ENCODE assay signal across 13 cellular contexts in genomic region chr1:35180776-35181374, GRCh38. TPM values are rescaled to one million over a fixed set of nuclear protein-coding genes. Genes with fewer than 3 reads are reported as not detected.
A peak's percentile ranks its signal among the peaks of the same experiment; 100 is the strongest.
DNase-seq lines count a peak whose midpoint lies in the region; ATAC-seq and TF ChIP-seq lines count a peak whose summit lies in the region.
"Had no signal": no experiment of that assay in that cellular context is flagged by ENCODE, and none has a peak within 500 bp of the region (broad histone marks: within the 10 kb centered on the region; RNA-seq: fewer than 3 reads in every experiment).

No MANE protein-coding gene starts in this region.

- no peak overlapping the region for H2AFZ ChIP-seq in Loucy (ENCODE audit: low read length)

- peak; percentile 17 for ATAC-seq in activated CD8-positive, alpha-beta memory T cell treated with anti-CD3 and anti-CD28 coated beads, Interleukin-2, amount 10 ng/mL, durations not matched to agents 7 days and 5 days
- ATAC-seq in naive thymus-derived CD8-positive, alpha-beta T cell = peak in 1 of 2 donors; percentile 8
- ATAC-seq: body of pancreas, left ventricle myocardium superior had no signal

- H3K4me3 ChIP-seq in Loucy (ENCODE audit: low read length, poor library complexity, severe bottlenecking) = peak overlapping the region; percentile 53
- H3K4me3 ChIP-seq: body of pancreas, uterus had no signal

- no peak for TF ChIP-seq CTCF in Loucy (conservative IDR thresholded peaks at IDR 0.05; ENCODE audit: low read length)

- no peak overlapping the region for H3K9ac ChIP-seq in Loucy (ENCODE audit: low read depth, low read length, poor library complexity, severe bottlenecking)

- peaks cover 15% of the 10 kb centered on the region; the same call in 1 of the 2 replicates for H3F3A ChIP-seq in Loucy (ENCODE audit: low read depth)

- no peaks in the 10 kb centered on the region for H3K27me3 ChIP-seq in Loucy (ENCODE audit: insufficient read depth, low read length, poor library complexity, severe bottlenecking)
- H3K27me3 ChIP-seq: body of pancreas, uterus had no signal

- POLR2A ChIA-PET in naive thymus-derived CD8-positive, alpha-beta T cell (lab: Charles Lee) = interaction anchor here (0.6 to 1.6 kb wide), 3 partner anchors 9 to 1843 kb away, joined by 3 to 8 read pairs (median 7); partner anchors contain the start of gene SFPQ

- H3K4me1 Mint-ChIP-seq in activated CD8-positive, alpha-beta memory T cell treated with anti-CD3 and anti-CD28 coated beads, Interleukin-2, amount 10 ng/mL, durations not matched to agents 7 days and 5 days = peaks cover 56% of the 10 kb centered on the region
- H3K4me1 Mint-ChIP-seq in activated T-helper 2 cell treated with anti-CD3 and anti-CD28 coated beads, Interferon-gamma antibody, Interleukin-2, Interleukin-4, amounts not matched to agents 10 μg/mL and 5 μg/mL and 100 μg/mL, durations not matched to agents 14 hours and 24 hours and 36 hours (ENCODE audit: low read depth) = peaks cover 53% of the 10 kb centered on the region
- peaks cover 29 to 75% (median 72%) of the 10 kb centered on the region in 4 donors for H3K4me1 Mint-ChIP-seq in naive thymus-derived CD8-positive, alpha-beta T cell

- peaks cover 71% of the 10 kb centered on the region for H3K4me1 ChIP-seq in Loucy (ENCODE audit: insufficient read depth, low read length, poor library complexity, severe bottlenecking)

- peaks cover 96% of the 10 kb centered on the region for H4K20me1 ChIP-seq in Loucy (ENCODE audit: insufficient read depth, low read length, poor library complexity, severe bottlenecking)

- H3K4me3 Mint-ChIP-seq in activated CD8-positive, alpha-beta memory T cell treated with anti-CD3 and anti-CD28 coated beads, Interleukin-2, amount 10 ng/mL, durations not matched to agents 7 days and 5 days = no peak overlapping the region
- H3K4me3 Mint-ChIP-seq in activated T-helper 2 cell treated with anti-CD3 and anti-CD28 coated beads, Interferon-gamma antibody, Interleukin-2, Interleukin-4, amounts not matched to agents 10 μg/mL and 5 μg/mL and 100 μg/mL, durations not matched to agents 14 hours and 24 hours and 36 hours (ENCODE audit: low read depth) = peak overlapping the region; percentile 27
- H3K4me3 Mint-ChIP-seq in naive thymus-derived CD8-positive, alpha-beta T cell = peak overlapping the region in 5 of 10 donors; percentile 11 to 61 (median 40)

- H3K9me2 ChIP-seq in Loucy (replicated peaks; ENCODE audit: low read depth, low read length) = no peaks in the 10 kb centered on the region

- peak overlapping the region; percentile 43 for H3K27ac Mint-ChIP-seq in activated CD8-positive, alpha-beta memory T cell treated with anti-CD3 and anti-CD28 coated beads, Interleukin-2, amount 10 ng/mL, durations not matched to agents 7 days and 5 days
- H3K27ac Mint-ChIP-seq in activated T-helper 2 cell treated with anti-CD3 and anti-CD28 coated beads, Interferon-gamma antibody, Interleukin-2, Interleukin-4, amounts not matched to agents 10 μg/mL and 5 μg/mL and 100 μg/mL, durations not matched to agents 14 hours and 24 hours and 36 hours = peak overlapping the region; percentile 64
- peak overlapping the region in 9 of 10 donors; percentile 17 to 74 (median 51) for H3K27ac Mint-ChIP-seq in naive thymus-derived CD8-positive, alpha-beta T cell

- no peaks in the 10 kb centered on the region for H3K9me3 ChIP-seq in Loucy (ENCODE audit: insufficient read depth, low read depth, low read length)
- H3K9me3 ChIP-seq: body of pancreas, uterus had no signal

- no peak overlapping the region for H3K27ac ChIP-seq in substantia nigra (ENCODE audit: low read depth, low read length, poor library complexity, severe bottlenecking)
- H3K27ac ChIP-seq: body of pancreas, uterus had no signal

- peak overlapping the region; percentile 87 for H3K4me2 ChIP-seq in Loucy (ENCODE audit: low read depth, low read length, poor library complexity, severe bottlenecking)

- H3K36me3 ChIP-seq in Loucy (ENCODE audit: insufficient read depth, low read length) = peaks cover 100% of the 10 kb centered on the region
- H3K36me3 ChIP-seq: uterus had no signal

- DNase-seq in activated CD8-positive, alpha-beta memory T cell treated with anti-CD3 and anti-CD28 coated beads, Interleukin-2, amount 10 ng/mL, durations not matched to agents 7 days and 5 days = no peak
- DNase-seq in activated CD8-positive, alpha-beta memory T cell treated with anti-CD3 and anti-CD28 coated beads for 24 hours = no peak
- DNase-seq in activated T-helper 2 cell treated with anti-CD3 and anti-CD28 coated beads, Interferon-gamma antibody, Interleukin-2, Interleukin-4, amounts not matched to agents 10 μg/mL and 5 μg/mL and 100 μg/mL, durations not matched to agents 14 hours and 24 hours and 36 hours (ENCODE audit: low spot score) = no peak
- DNase-seq in naive thymus-derived CD8-positive, alpha-beta T cell = peak in 1 of 10 donors; percentile 4
- DNase-seq in substantia nigra (lab: John Stamatoyannopoulos, UW) = no peak
- DNase-seq in amygdala (lab: John Stamatoyannopoulos, UW) = no peak
- DNase-seq in T-helper 9 cell = no peak
- DNase-seq: ACHN; body of pancreas; left ventricle myocardium superior; stimulated activated CD8-positive, alpha-beta memory T cell treated with anti-CD3 and anti-CD28 coated beads, Interleukin-4, amount 100 ng/mL, for 48 hours; uterus had no signal

- H3K79me2 ChIP-seq in Loucy (ENCODE audit: insufficient read depth, low read length) = peaks cover 90% of the 10 kb centered on the region

- intact Hi-C loops in activated T-helper 2 cell treated with anti-CD3 and anti-CD28 coated beads, Interferon-gamma antibody, Interleukin-2, Interleukin-4, amounts not matched to agents 10 μg/mL and 5 μg/mL and 100 μg/mL, durations not matched to agents 14 hours and 24 hours and 36 hours (cut with micrococcal nuclease) = loop anchor here (5.0 kb wide), 2 partner anchors 104 to 319 kb away; partner anchors contain the start of gene ZMYM1

- H3K27me3 Mint-ChIP-seq in activated CD8-positive, alpha-beta memory T cell treated with anti-CD3 and anti-CD28 coated beads, Interleukin-2, amount 10 ng/mL, durations not matched to agents 7 days and 5 days = no peaks in the 10 kb centered on the region
- H3K27me3 Mint-ChIP-seq in activated T-helper 2 cell treated with anti-CD3 and anti-CD28 coated beads, Interferon-gamma antibody, Interleukin-2, Interleukin-4, amounts not matched to agents 10 μg/mL and 5 μg/mL and 100 μg/mL, durations not matched to agents 14 hours and 24 hours and 36 hours (ENCODE audit: low read depth) = no peaks in the 10 kb centered on the region
- no peaks in the 10 kb centered on the region for H3K27me3 Mint-ChIP-seq in naive thymus-derived CD8-positive, alpha-beta T cell

- CTCF ChIA-PET in activated CD8-positive, alpha-beta memory T cell treated with anti-CD3 and anti-CD28 coated beads, Interleukin-2, amount 10 ng/mL, durations not matched to agents 7 days and 5 days (lab: Charles Lee) = interaction anchor here (0.7 kb wide), 1 partner anchor 9 kb away, joined by 3 read pairs; no protein-coding TSS in a partner anchor

- peaks cover 80% of the 10 kb centered on the region for H3K36me3 Mint-ChIP-seq in activated CD8-positive, alpha-beta memory T cell treated with anti-CD3 and anti-CD28 coated beads, Interleukin-2, amount 10 ng/mL, durations not matched to agents 7 days and 5 days
- peaks cover 93% of the 10 kb centered on the region for H3K36me3 Mint-ChIP-seq in activated T-helper 2 cell treated with anti-CD3 and anti-CD28 coated beads, Interferon-gamma antibody, Interleukin-2, Interleukin-4, amounts not matched to agents 10 μg/mL and 5 μg/mL and 100 μg/mL, durations not matched to agents 14 hours and 24 hours and 36 hours (ENCODE audit: low read depth)
- H3K36me3 Mint-ChIP-seq in naive thymus-derived CD8-positive, alpha-beta T cell = peaks cover 7 to 100% (median 39%) of the 10 kb centered on the region in 3 donors

- H3K9me3 Mint-ChIP-seq in activated CD8-positive, alpha-beta memory T cell treated with anti-CD3 and anti-CD28 coated beads, Interleukin-2, amount 10 ng/mL, durations not matched to agents 7 days and 5 days (ENCODE audit: low read depth) = no peaks in the 10 kb centered on the region
- no peaks in the 10 kb centered on the region for H3K9me3 Mint-ChIP-seq in activated T-helper 2 cell treated with anti-CD3 and anti-CD28 coated beads, Interferon-gamma antibody, Interleukin-2, Interleukin-4, amounts not matched to agents 10 μg/mL and 5 μg/mL and 100 μg/mL, durations not matched to agents 14 hours and 24 hours and 36 hours
- H3K9me3 Mint-ChIP-seq in naive thymus-derived CD8-positive, alpha-beta T cell = no peaks in the 10 kb centered on the region

RNA-seq across cellular contexts. Expression of gene SFPQ, which starts 12.1 kb away (rescaled TPM):
- total RNA-seq in activated CD8-positive, alpha-beta memory T cell treated with anti-CD3 and anti-CD28 coated beads, Interleukin-2, amount 10 ng/mL, durations not matched to agents 7 days and 5 days = 100 to 1,000 TPM; 344 to 402 TPM
- 358 and 369 TPM in 2 replicates for total RNA-seq in activated T-helper 2 cell treated with anti-CD3 and anti-CD28 coated beads, Interferon-gamma antibody, Interleukin-2, Interleukin-4, amounts not matched to agents 10 μg/mL and 5 μg/mL and 100 μg/mL, durations not matched to agents 14 hours and 24 hours and 36 hours
- 100 to 1,000 TPM; 400 to 418 TPM for total RNA-seq in naive thymus-derived CD8-positive, alpha-beta T cell
- polyA plus RNA-seq in naive thymus-derived CD8-positive, alpha-beta T cell = 100 to 1,000 TPM in 2 of 3 donors, 10 to 100 TPM in 1; 85.6 to 138 (median 104) TPM
